ENCODE assay signal across 8 cellular contexts in genomic region chr5:115262405-115263247, GRCh38. TPM values are rescaled to one million over a fixed set of nuclear protein-coding genes. Genes with fewer than 3 reads are reported as not detected.
A peak's percentile ranks its signal among the peaks of the same experiment; 100 is the strongest.
DNase-seq lines count a peak whose midpoint lies in the region; ATAC-seq, FAIRE-seq and TF ChIP-seq lines count a peak whose summit lies in the region.

TSS of gene PGGT1B (minus strand) at chr5:115262877. CDS start at chr5:115262851, 26 bp downstream.

- peak; percentile 94 for FAIRE-seq in GM12892 (lab: Jason Lieb, UNC)

- no peaks in the 10 kb centered on the region for H3K27me3 Mint-ChIP-seq in T-helper 17 cell

- intact Hi-C loops in left ventricle myocardium inferior (cut with micrococcal nuclease) (no loop called here), prostate gland (cut with DNase I) (no loop called here)

- ATAC-seq in HG02623 (IDR thresholded peaks at IDR 0.05; ENCODE audit: unreplicated experiment): peak; percentile 92
- peak; percentile 97 for ATAC-seq in T-helper 17 cell

- H3K27ac ChIP-seq in left ventricle myocardium inferior (replicated peaks) (peak within 1 kb of the TSS; percentile 84), prostate gland (peak within 1 kb of the TSS; percentile 82 to 84)

- H3K4me1 ChIP-seq in left ventricle myocardium inferior (peaks cover 49% of the 10 kb centered on the region), prostate gland (replicated peaks) (peaks cover 3% of the 10 kb centered on the region)

- H3K4me1 Mint-ChIP-seq in T-helper 17 cell: peaks cover 24% of the 10 kb centered on the region

- no peaks in the 10 kb centered on the region for H3K9me3 ChIP-seq in T-helper 17 cell (ENCODE audit: control insufficient read depth, low read length, poor library complexity, severe bottlenecking)
- H3K9me3 ChIP-seq in left ventricle myocardium inferior (replicated peaks): no peaks in the 10 kb centered on the region
- H3K9me3 ChIP-seq in prostate gland: no peaks in the 10 kb centered on the region

- 4% methylated on average over 51 of the region's 53 CpGs for WGBS in prostate gland

- H3K27me3 ChIP-seq in left ventricle myocardium inferior (ENCODE audit: low read depth) (no peaks in the 10 kb centered on the region), prostate gland (replicated peaks; ENCODE audit: insufficient read depth) (no peaks in the 10 kb centered on the region)

- TF ChIP-seq POLR2A in GM12892 (IDR thresholded peaks at IDR 0.05; ENCODE audit: low read depth, low read length) (peak; percentile 89), prostate gland (IDR thresholded peaks at IDR 0.05) (no peak)

- H3K27ac Mint-ChIP-seq in T-helper 17 cell: peak within 1 kb of the TSS; percentile 88

- TF ChIP-seq CTCF in left ventricle myocardium inferior (IDR thresholded peaks at IDR 0.05; ENCODE audit: borderline replicate concordance) (no peak), prostate gland (IDR thresholded peaks at IDR 0.05) (no peak)

- H3K36me3 Mint-ChIP-seq in T-helper 17 cell (ENCODE audit: low read depth): peaks cover 8% of the 10 kb centered on the region

- H3K4me3 ChIP-seq in left ventricle myocardium inferior (peak within 1 kb of the TSS; percentile 86), prostate gland (peak within 1 kb of the TSS; percentile 82 to 87)

- DNase-seq in GM12892 (ENCODE audit: insufficient read length) (peak; percentile 48), NCI-H1417 treated with DMSO at 0.1 percent for 48 hours (lab: John Stamatoyannopoulos, UW) (peak; percentile 13), T-helper 17 cell (peak; percentile 43 to 50 (median 49)), amygdala (lab: John Stamatoyannopoulos, UW) (peak; percentile 42 to 91 (median 80)), left ventricle myocardium inferior (peak; percentile 77), prostate gland (ENCODE audit: low spot score) (peak; percentile 53), ureter (ENCODE audit: low spot score) (peak; percentile 79)

- peak within 1 kb of the TSS; percentile 99 for H3K4me3 Mint-ChIP-seq in T-helper 17 cell

- H3K36me3 ChIP-seq in left ventricle myocardium inferior: peaks cover 21% of the 10 kb centered on the region
- no peaks in the 10 kb centered on the region for H3K36me3 ChIP-seq in prostate gland

RNA-seq across cellular contexts. Expression of gene PGGT1B, which starts in this region (rescaled TPM):
- 10.7 TPM for polyA plus RNA-seq in GM12892 (2012; ENCODE audit: missing spikeins)
- total RNA-seq in T-helper 17 cell: 10 to 100 TPM; 39.3 to 44.9 TPM
- 23.8 TPM for total RNA-seq in left ventricle myocardium inferior
- total RNA-seq in prostate gland: 10 to 100 TPM in 1 of 2 donors, 1 to 10 TPM in 1; 9.1 to 15.3 TPM
- total RNA-seq in ureter: 49.9 TPM

Comparison
In these comparisons a context has a peak if more than half of its experiments do, and no peak if none do; other contexts are left out.
1. Peak in every context shown above with its lines: DNase-seq, ATAC-seq, H3K4me3 ChIP-seq and H3K27ac ChIP-seq.
2. DNase-seq: peak in every context shown above with its lines; median percentile 80 in amygdala; 79 in ureter; 77 in left ventricle myocardium inferior; 53 in prostate gland; 49 in T-helper 17 cell; 48 in GM12892; 13 in NCI-H1417 treated with DMSO at 0.1 percent for 48 hours.